Comparison of ENCODE assay signal across 17 cellular contexts in genomic region chr16:54270711-54271110, GRCh38. TPM values are rescaled to one million over a fixed set of nuclear protein-coding genes. Genes with fewer than 3 reads are reported as not detected.
"Had no signal": no experiment of that assay in that cellular context is flagged by ENCODE, and none has a peak within 500 bp of the region (broad histone marks: within the 10 kb centered on the region; RNA-seq: fewer than 3 reads in every experiment).

No MANE protein-coding gene starts in this region.

- FAIRE-seq: pancreas had no signal

- DNase-seq: activated gamma-delta T cell treated with Interleukin-2 at 50 U/mL for 16 hours; activated T-cell treated with anti-CD3 and anti-CD28 coated beads, Interleukin-2, amount 50 U/mL, for 1 hour; anterior cingulate cortex; body of pancreas; cortex of kidney; endodermal cell; esophagus squamous epithelium; hypothalamus; pancreas; stimulated activated CD4-positive, alpha-beta T cell treated with anti-CD3 and anti-CD28 coated beads, Interleukin-2, amount 100 ng/mL, for 48 hours; stimulated activated CD8-positive, alpha-beta memory T cell treated with anti-CD3 and anti-CD28 coated beads, Interleukin-4, amount 100 ng/mL, for 48 hours; stimulated activated naive B cell treated with anti-CD40 and anti-IgM and Interleukin-4, amounts not matched to agents 10 μg/mL and 1 μg/mL and 100 μg/mL, for 72 hours; WERI-Rb-1 had no signal

- H3K4me1 Mint-ChIP-seq: activated naive CD4-positive, alpha-beta T cell treated with anti-CD3 and anti-CD28 coated beads, Interleukin-2, amount 50 U/mL, for 24 hours; endodermal cell; memory B cell; stimulated activated naive B cell treated with anti-CD40 and anti-IgM and Interleukin-4, amounts not matched to agents 10 μg/mL and 1 μg/mL and 100 μg/mL, for 72 hours had no signal

- H3K36me3 Mint-ChIP-seq: activated naive CD4-positive, alpha-beta T cell treated with anti-CD3 and anti-CD28 coated beads, Interleukin-2, amount 50 U/mL, for 24 hours; memory B cell; natural killer cell treated with Interleukin-12 subunit alpha and Interleukin-12 subunit beta and Interleukin-15 and Interleukin-18, amount 100 ng/mL, for 72 hours; stimulated activated naive B cell treated with anti-CD40 and anti-IgM and Interleukin-4, amounts not matched to agents 10 μg/mL and 1 μg/mL and 100 μg/mL, for 72 hours; type B pancreatic cell had no signal

- H3K4me3 Mint-ChIP-seq: activated naive CD4-positive, alpha-beta T cell treated with anti-CD3 and anti-CD28 coated beads, Interleukin-2, amount 50 U/mL, for 24 hours; endodermal cell; memory B cell; natural killer cell treated with Interleukin-12 subunit alpha and Interleukin-12 subunit beta and Interleukin-15 and Interleukin-18, amount 100 ng/mL, for 72 hours; stimulated activated naive B cell treated with anti-CD40 and anti-IgM and Interleukin-4, amounts not matched to agents 10 μg/mL and 1 μg/mL and 100 μg/mL, for 72 hours; type B pancreatic cell had no signal

- H3K9me3 Mint-ChIP-seq: activated naive CD4-positive, alpha-beta T cell treated with anti-CD3 and anti-CD28 coated beads, Interleukin-2, amount 50 U/mL, for 24 hours; endodermal cell; natural killer cell treated with Interleukin-12 subunit alpha and Interleukin-12 subunit beta and Interleukin-15 and Interleukin-18, amount 100 ng/mL, for 72 hours had no signal

- H3K27ac Mint-ChIP-seq: activated naive CD4-positive, alpha-beta T cell treated with anti-CD3 and anti-CD28 coated beads, Interleukin-2, amount 50 U/mL, for 24 hours; endodermal cell; memory B cell; natural killer cell treated with Interleukin-12 subunit alpha and Interleukin-12 subunit beta and Interleukin-15 and Interleukin-18, amount 100 ng/mL, for 72 hours; stimulated activated naive B cell treated with anti-CD40 and anti-IgM and Interleukin-4, amounts not matched to agents 10 μg/mL and 1 μg/mL and 100 μg/mL, for 72 hours; type B pancreatic cell had no signal

RNA-seq across cellular contexts. Expression of gene IRX3, which starts 15.9 kb away (rescaled TPM):
- total RNA-seq: natural killer cell treated with Interleukin-12 subunit alpha and Interleukin-12 subunit beta and Interleukin-15 and Interleukin-18, amount 100 ng/mL, for 72 hours had no signal
